ENCODE assay signal across 2 cellular contexts in genomic region chr6:147664092-147664491, GRCh38.
TF ChIP-seq lines count a peak whose summit lies in the region.

No MANE protein-coding gene starts in this region.

TF ChIP-seq in GM23338, 12 proteins besides CTCF, POLR2A, EP300 and RAD21 (continued from another document):
- TF ChIP-seq ZNF462 (CRISPR knock-in tag; IDR thresholded peaks at IDR 0.05): no peak
- TF ChIP-seq NANOG (IDR thresholded peaks at IDR 0.05; ENCODE audit: borderline replicate concordance): no peak
- no peak for TF ChIP-seq EZH2phosphoT487 (IDR thresholded peaks at IDR 0.05; ENCODE audit: unreplicated experiment)
- no peak for TF ChIP-seq CREB1 (CRISPR knock-in tag; IDR thresholded peaks at IDR 0.05; ENCODE audit: low read depth)
- TF ChIP-seq POLR2AphosphoS5 (IDR thresholded peaks at IDR 0.05; ENCODE audit: low read depth): no peak
- TF ChIP-seq ZNF114 (CRISPR knock-in tag; IDR thresholded peaks at IDR 0.05): no peak
- TF ChIP-seq ZNF331 (CRISPR knock-in tag; IDR thresholded peaks at IDR 0.05; ENCODE audit: low read depth): no peak
- no peak for TF ChIP-seq REST (IDR thresholded peaks at IDR 0.05; ENCODE audit: unreplicated experiment)
TF ChIP-seq in GM23338: peak in this region for 0.

TF ChIP-seq in SK-N-SH treated with all-trans-retinoic acid at 6 μM for 48 hours, 23 proteins besides CTCF, POLR2A, EP300 and RAD21 (continued from another document):
- no peak for TF ChIP-seq TSHZ2 (CRISPR knock-in tag; IDR thresholded peaks at IDR 0.05)
- no peak for TF ChIP-seq GLIS3 (CRISPR knock-in tag; IDR thresholded peaks at IDR 0.05)
- TF ChIP-seq TCF4 (CRISPR knock-in tag; IDR thresholded peaks at IDR 0.05; ENCODE audit: borderline replicate concordance): no peak
- TF ChIP-seq POU6F1 (CRISPR knock-in tag; IDR thresholded peaks at IDR 0.05; ENCODE audit: borderline replicate concordance, low read depth): no peak
- no peak for TF ChIP-seq RARB (CRISPR knock-in tag; IDR thresholded peaks at IDR 0.05)
- TF ChIP-seq TOX (CRISPR knock-in tag; IDR thresholded peaks at IDR 0.05; ENCODE audit: borderline replicate concordance): no peak
- TF ChIP-seq ISL1 (CRISPR knock-in tag; IDR thresholded peaks at IDR 0.05): no peak
